ENCODE assay signal across 8 cellular contexts in the genomic region with DNA sequence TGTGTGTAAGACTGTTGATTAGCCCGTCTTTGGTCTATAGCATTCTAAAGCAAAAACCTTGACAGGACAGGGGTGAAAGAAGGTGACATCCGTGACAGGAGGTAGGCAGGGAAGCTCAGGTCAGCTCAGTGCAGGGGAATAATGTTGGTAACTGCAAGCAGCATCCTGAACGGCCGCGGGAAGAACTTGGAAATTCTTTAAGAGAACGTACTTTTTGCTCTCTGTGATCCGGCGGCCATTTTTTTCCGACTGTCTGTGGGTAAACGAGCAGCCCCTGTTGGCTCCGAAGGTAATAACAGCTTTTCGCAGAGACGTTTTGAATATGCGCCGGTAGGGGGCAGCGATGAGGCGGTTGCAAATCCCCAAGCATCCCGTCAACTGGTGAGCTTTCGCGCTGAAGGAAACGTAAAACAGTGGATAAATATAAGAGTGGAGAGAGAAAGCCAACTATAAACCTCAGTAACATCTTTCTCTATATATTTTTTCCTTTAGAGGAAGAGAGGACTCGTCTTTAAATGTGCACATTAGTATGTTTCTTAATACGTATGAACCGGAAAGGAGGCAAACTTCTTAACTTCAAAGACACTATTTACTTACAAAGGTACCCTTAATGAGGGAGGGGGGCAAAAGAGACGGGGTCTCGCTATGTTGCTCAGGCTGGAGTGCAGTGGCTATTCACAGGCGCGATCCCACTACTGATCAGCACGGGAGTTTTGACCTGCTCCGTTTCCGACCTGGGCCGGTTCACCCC.
DNase-seq lines count a peak whose midpoint lies in the region; ATAC-seq and TF ChIP-seq lines count a peak whose summit lies in the region.

No MANE protein-coding gene starts in this region.

- DNase-seq in NCI-H2196 (lab: John Stamatoyannopoulos, UW; ENCODE audit: unreplicated experiment): peak; percentile 81
- peak; percentile 75 for DNase-seq in WERI-Rb-1
- peak; percentile 94 to 96 for DNase-seq in cardiac fibroblast (ENCODE audit: low read depth in 2 of 2)
- peak; percentile 85 for DNase-seq in iris pigment epithelial cell (ENCODE audit: low read depth)
- peak; percentile 85 for DNase-seq in smooth muscle cell of the brain vasculature (ENCODE audit: low read depth, low spot score)

- peak; percentile 16 for ATAC-seq in HG03066 (IDR thresholded peaks at IDR 0.05; ENCODE audit: low read depth, unreplicated experiment)
- no peak for ATAC-seq in HG02884 (IDR thresholded peaks at IDR 0.05; ENCODE audit: unreplicated experiment)

- H3K27ac ChIP-seq in WERI-Rb-1: peak overlapping the region; percentile 77

- no peaks in the 10 kb centered on the region for H3K36me3 ChIP-seq in WERI-Rb-1

- H3K4me3 ChIP-seq in GM12875 (ENCODE audit: low read depth, low read length) (peak overlapping the region; percentile 82), WERI-Rb-1 (ENCODE audit: low read depth, low read length) (peak overlapping the region; percentile 90), cardiac fibroblast (replicated peaks in 1 of 2; ENCODE audit: low read depth in 2 of 2, low read length in 2 of 2) (peak overlapping the region; percentile 58 to 67)

- H3K27me3 ChIP-seq in WERI-Rb-1 (ENCODE audit: insufficient read depth, low read depth, severe bottlenecking): no peaks in the 10 kb centered on the region

- H3K9me3 ChIP-seq in WERI-Rb-1 (ENCODE audit: severe bottlenecking): no peaks in the 10 kb centered on the region

- TF ChIP-seq CTCF in GM12875 (IDR thresholded peaks at IDR 0.05; ENCODE audit: borderline replicate concordance, insufficient read depth, low read depth, low read length): peak; percentile 100
- peak; percentile 100 for TF ChIP-seq CTCF in WERI-Rb-1 (IDR thresholded peaks at IDR 0.05; ENCODE audit: low read depth, low read length)
- peak; percentile 100 for TF ChIP-seq CTCF in cardiac fibroblast (IDR thresholded peaks at IDR 0.05; ENCODE audit: low read depth, low read length)
